12 cellular contexts compared by ENCODE assay signal in genomic region chr5:84249918-84250635, GRCh38.
DNase-seq lines count a peak whose midpoint lies in the region; ATAC-seq and TF ChIP-seq lines count a peak whose summit lies in the region.
"Had no signal": no experiment of that assay in that cellular context is flagged by ENCODE, and none has a peak within 500 bp of the region (broad histone marks: within the 10 kb centered on the region; RNA-seq: fewer than 3 reads in every experiment).

No MANE protein-coding gene starts in this region.

- H4K20me1 ChIP-seq in SK-N-SH (ENCODE audit: insufficient read depth), result no peaks in the 10 kb centered on the region

- DNase-seq in NCI-H748 (lab: John Stamatoyannopoulos, UW; ENCODE audit: unreplicated experiment) (peak; percentile 43), NCI-H748 treated with DMSO at 0.1 percent for 48 hours (lab: John Stamatoyannopoulos, UW) (no peak), SK-N-SH (no peak), fibroblast of the conjunctiva (ENCODE audit: low read depth) (peak; percentile 33), stromal cell of bone marrow (ENCODE audit: low read depth) (peak; percentile 59), dorsolateral prefrontal cortex (no peak), lower lobe of right lung (no peak)
- DNase-seq: activated T-cell treated with anti-CD3 and anti-CD28 coated beads for 4 hours, NCI-H2227 treated with DMSO at 0.1 percent for 48 hours, T-cell, thyroid gland had no signal

- TF ChIP-seq EP300 in SK-N-SH (IDR thresholded peaks at IDR 0.05; ENCODE audit: borderline replicate concordance in 1 of 2, low read depth in 1 of 2, low read length in 1 of 2), result peak in 1 of 2 experiments; percentile 26; a peak in 1 of 4 replicates

- H3K4me3 ChIP-seq in SK-N-SH (ENCODE audit: low read depth in 2 of 2, low read length in 1 of 2), result peak overlapping the region in 1 of 2 experiments; percentile 16; a peak in 1 of 4 replicates
- H3K4me3 ChIP-seq in dorsolateral prefrontal cortex, result no peak overlapping the region
- no peak overlapping the region for H3K4me3 ChIP-seq in lower lobe of right lung
- H3K4me3 ChIP-seq: thyroid gland had no signal

- intact Hi-C loops in dorsolateral prefrontal cortex (cut with DNase I) (no loop called here), lower lobe of right lung (cut with DNase I) (no loop called here)

- H3K27ac ChIP-seq in SK-N-SH (ENCODE audit: low read depth in 2 of 2, low read length in 1 of 2) (peak overlapping the region in 1 of 2 experiments; percentile 71; a peak in 2 of 4 replicates), dorsolateral prefrontal cortex (peak overlapping the region in 19 of 59 donors; percentile 3 to 59 (median 19)), lower lobe of right lung (no peak overlapping the region)
- H3K27ac ChIP-seq: thyroid gland had no signal

- H3K9me3 ChIP-seq in SK-N-SH (no peaks in the 10 kb centered on the region; the same call in 1 of the 2 replicates), lower lobe of right lung (no peaks in the 10 kb centered on the region)
- H3K9me3 ChIP-seq: thyroid gland had no signal

- H3K79me2 ChIP-seq in SK-N-SH (ENCODE audit: insufficient read depth), result peaks cover 16% of the 10 kb centered on the region

- TF ChIP-seq CTCF in SK-N-SH (IDR thresholded peaks at IDR 0.05) (no peak), dorsolateral prefrontal cortex (IDR thresholded peaks at IDR 0.05 in 54 of 56, conservative IDR thresholded peaks at IDR 0.05 in 2 of 56; ENCODE audit: low read depth in 1 of 56, partially characterized antibody in 56 of 56) (peak in 1 of 56 donors; percentile 14), lower lobe of right lung (IDR thresholded peaks at IDR 0.05) (no peak)

- H3F3A ChIP-seq in SK-N-SH (replicated peaks; ENCODE audit: insufficient read depth), result peaks cover 8% of the 10 kb centered on the region

- 46% methylated on average over 4 of the region's 4 CpGs for WGBS in SK-N-SH (ENCODE audit: low lambda C conversion rate)

- no peaks in the 10 kb centered on the region for H3K27me3 ChIP-seq in SK-N-SH (ENCODE audit: insufficient read depth)
- no peaks in the 10 kb centered on the region for H3K27me3 ChIP-seq in dorsolateral prefrontal cortex
- no peaks in the 10 kb centered on the region for H3K27me3 ChIP-seq in lower lobe of right lung (ENCODE audit: low read depth)
- H3K27me3 ChIP-seq: thyroid gland had no signal

- no peak for TF ChIP-seq RAD21 in SK-N-SH (IDR thresholded peaks at IDR 0.05; ENCODE audit: low read length)

- ATAC-seq in GM19455 (IDR thresholded peaks at IDR 0.05; ENCODE audit: unreplicated experiment) (no peak), lower lobe of right lung (no peak)
- ATAC-seq: T-cell had no signal

- CTCF ChIA-PET in SK-N-SH (lab: Yijun Ruan, JAX), result interaction anchor here (1.3 kb wide), 1 partner anchor 322 kb away, joined by 4 read pairs; no protein-coding TSS in a partner anchor

- no peaks in the 10 kb centered on the region for H3K9me2 ChIP-seq in SK-N-SH

- no peak overlapping the region for H2AFZ ChIP-seq in SK-N-SH (ENCODE audit: low read depth)

- peaks cover 0 to 11% of the 10 kb centered on the region in 2 experiments for H3K36me3 ChIP-seq in SK-N-SH (replicated peaks in 1 of 2; ENCODE audit: control insufficient read depth in 1 of 2, insufficient read depth in 2 of 2, low read length in 1 of 2)
- H3K36me3 ChIP-seq in lower lobe of right lung, result no peaks in the 10 kb centered on the region
- H3K36me3 ChIP-seq: thyroid gland had no signal

- H3K4me1 ChIP-seq in SK-N-SH (ENCODE audit: control insufficient read depth in 1 of 2, insufficient read depth in 2 of 2, low read depth in 1 of 2, low read length in 1 of 2) (peaks cover 0 to 8% of the 10 kb centered on the region in 2 experiments; a peak in 2 of 4 replicates), lower lobe of right lung (no peaks in the 10 kb centered on the region)
- H3K4me1 ChIP-seq: thyroid gland had no signal

- POLR2A ChIA-PET in SK-N-SH (lab: Yijun Ruan, JAX), result no interaction called here

- H3K9ac ChIP-seq in SK-N-SH, result peak overlapping the region; percentile 30; the same call in 1 of the 2 replicates

- peak overlapping the region; percentile 65 for H3K4me2 ChIP-seq in SK-N-SH

TF ChIP-seq in SK-N-SH, 30 proteins besides CTCF, POLR2A, EP300 and RAD21 (continues in another document):
- TF ChIP-seq ELF1 (IDR thresholded peaks at IDR 0.05) (no peak), FOXM1 (IDR thresholded peaks at IDR 0.05; ENCODE audit: low read depth) (no peak), GABPA (IDR thresholded peaks at IDR 0.05; ENCODE audit: low read depth) (no peak), JUND (IDR thresholded peaks at IDR 0.05) (peak; percentile 66), TCF12 (IDR thresholded peaks at IDR 0.05) (peak; percentile 71), PBX3 (IDR thresholded peaks at IDR 0.05) (no peak), GATA2 (CRISPR knock-in tag; IDR thresholded peaks at IDR 0.05) (no peak), IRF3 (IDR thresholded peaks at IDR 0.05; ENCODE audit: low read depth, low read length) (no peak), MAX (IDR thresholded peaks at IDR 0.05; ENCODE audit: low read depth) (no peak), ZBTB33 (IDR thresholded peaks at IDR 0.05; ENCODE audit: borderline replicate concordance, low read depth) (no peak), MXI1 (IDR thresholded peaks at IDR 0.05; ENCODE audit: low read depth, low read length) (no peak), RFX5 (IDR thresholded peaks at IDR 0.05; ENCODE audit: low read length) (no peak), MEF2A (IDR thresholded peaks at IDR 0.05; ENCODE audit: borderline replicate concordance, low read depth) (no peak), USF1 (IDR thresholded peaks at IDR 0.05; ENCODE audit: borderline replicate concordance, low read depth) (no peak), SMC3 (IDR thresholded peaks at IDR 0.05; ENCODE audit: low read depth, low read length) (no peak; the same call in 1 of the 2 replicates), POLR2AphosphoS5 (IDR thresholded peaks at IDR 0.05; ENCODE audit: low read depth, low read length) (no peak), TAF1 (IDR thresholded peaks at IDR 0.05; ENCODE audit: borderline replicate concordance, low read depth, low read length) (no peak), YY1 (IDR thresholded peaks at IDR 0.05; ENCODE audit: low read depth) (no peak), FOXJ3 (CRISPR knock-in tag; IDR thresholded peaks at IDR 0.05) (no peak), TEAD4 (IDR thresholded peaks at IDR 0.05; ENCODE audit: borderline replicate concordance, insufficient read depth) (0 out of 2 replicates have a peak, but pooled peaks have one; percentile 57), EZH2phosphoT487 (IDR thresholded peaks at IDR 0.05; ENCODE audit: borderline replicate concordance, low read depth) (no peak), RCOR1 (IDR thresholded peaks at IDR 0.05; ENCODE audit: low read length) (no peak), NFIC (IDR thresholded peaks at IDR 0.05; ENCODE audit: borderline replicate concordance) (no peak), RXRA (IDR thresholded peaks at IDR 0.05; ENCODE audit: borderline replicate concordance, low read depth) (no peak)

Comparison
In these comparisons a context has a peak if more than half of its experiments do, and no peak if none do; other contexts are left out.
1. DNase-seq: peak in NCI-H748 (single experiment), fibroblast of the conjunctiva (single experiment) and stromal cell of bone marrow (single experiment); none in NCI-H748 treated with DMSO at 0.1 percent for 48 hours (single experiment), SK-N-SH (single experiment), dorsolateral prefrontal cortex (0 of 10) and lower lobe of right lung (single experiment).